Comparison of ENCODE assay signal across 8 cellular contexts in the genomic region with DNA sequence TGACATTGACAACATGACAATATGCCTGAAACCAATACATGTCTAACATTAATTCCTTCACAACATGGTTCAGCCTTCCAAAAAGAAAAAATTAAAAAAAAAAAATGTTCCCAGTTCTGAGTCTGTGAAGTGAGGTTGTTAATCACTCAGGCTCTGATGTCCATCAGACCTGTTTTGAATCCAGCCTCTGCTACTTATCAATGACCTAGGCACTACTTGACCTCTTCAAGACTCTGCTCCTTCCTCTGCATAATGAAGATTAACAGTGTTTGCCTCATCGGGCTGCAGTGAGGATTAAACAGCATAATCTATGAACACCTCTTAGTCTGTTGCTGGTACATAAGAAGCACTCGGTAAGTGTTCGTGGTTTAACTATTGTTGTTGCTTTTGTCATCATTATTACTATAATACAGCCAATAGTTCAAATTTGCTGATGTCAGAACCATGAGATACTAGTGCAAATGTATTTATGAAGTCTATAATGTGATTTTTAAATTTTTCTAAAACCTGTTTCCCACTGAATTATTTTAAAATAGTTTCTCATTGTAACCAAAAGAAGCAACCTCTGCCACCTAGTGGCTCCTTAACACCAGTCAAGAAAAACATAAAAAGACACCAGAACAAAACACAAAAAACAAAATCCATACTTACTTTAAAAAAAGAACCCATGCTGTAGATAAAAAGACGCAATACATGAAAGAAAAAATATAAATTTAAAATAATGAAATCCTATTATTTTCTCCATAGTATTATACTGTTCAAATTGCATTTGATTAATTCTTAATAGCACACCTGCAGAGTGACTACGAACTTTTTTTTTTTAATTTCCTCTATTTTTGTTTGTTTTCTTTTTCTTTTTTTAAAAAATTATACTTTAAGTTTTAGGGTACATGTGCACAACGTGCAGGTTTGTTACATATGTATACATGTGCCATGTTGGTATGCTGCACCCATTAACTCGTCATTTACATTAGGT. TPM values are rescaled to one million over a fixed set of nuclear protein-coding genes. Genes with fewer than 3 reads are reported as not detected.
A peak's percentile ranks its signal among the peaks of the same experiment; 100 is the strongest.
DNase-seq lines count a peak whose midpoint lies in the region; ATAC-seq and TF ChIP-seq lines count a peak whose summit lies in the region.

No MANE protein-coding gene starts in this region.

- H2AFZ ChIP-seq in parathyroid adenoma, result no peak overlapping the region

- H3K79me2 ChIP-seq in parathyroid adenoma, result no peaks in the 10 kb centered on the region

- no peak overlapping the region for H3K27ac ChIP-seq in parathyroid adenoma

- no peak overlapping the region for H3K4me3 ChIP-seq in parathyroid adenoma (ENCODE audit: low read depth, low read length)

- ATAC-seq in GM19397 (IDR thresholded peaks at IDR 0.05; ENCODE audit: unreplicated experiment) (no peak), GM18870 (IDR thresholded peaks at IDR 0.05; ENCODE audit: unreplicated experiment) (no peak)

- peak; percentile 23 for DNase-seq in NOMO-1 treated with DMSO at 0.1 percent for 48 hours (lab: John Stamatoyannopoulos, UW; ENCODE audit: unreplicated experiment)
- DNase-seq in NOMO-1 treated with dmso at 0.1 percent for 144 hours (lab: John Stamatoyannopoulos, UW; ENCODE audit: unreplicated experiment), result no peak
- DNase-seq in NCI-H345 treated with DMSO at 0.1 percent for 48 hours (lab: John Stamatoyannopoulos, UW; ENCODE audit: unreplicated experiment), result peak; percentile 19
- peak; percentile 18 to 54 for DNase-seq in dermis microvascular lymphatic vessel endothelial cell (ENCODE audit: low read depth in 2 of 2)
- no peak for DNase-seq in epidermal melanocyte (ENCODE audit: insufficient read length, low spot score)

- no peak overlapping the region for H3K9ac ChIP-seq in parathyroid adenoma

- H3K36me3 ChIP-seq in parathyroid adenoma (ENCODE audit: control insufficient read depth, insufficient read depth, low read length), result no peaks in the 10 kb centered on the region

- peak; percentile 61 for TF ChIP-seq CTCF in parathyroid adenoma (IDR thresholded peaks at IDR 0.05)

- H3K4me2 ChIP-seq in parathyroid adenoma (ENCODE audit: low read length), result no peak overlapping the region

- H3K9me3 ChIP-seq in parathyroid adenoma (ENCODE audit: control insufficient read depth, low read length), result no peaks in the 10 kb centered on the region

- no peaks in the 10 kb centered on the region for H3K4me1 ChIP-seq in parathyroid adenoma

- no peaks in the 10 kb centered on the region for H3K27me3 ChIP-seq in parathyroid adenoma (ENCODE audit: control insufficient read depth, insufficient read depth, low read length)

RNA-seq across cellular contexts. Expression of gene TMX1, which starts 20.3 kb away (rescaled TPM):
- 32.4 and 43.3 TPM in 2 replicates for total RNA-seq in dermis microvascular lymphatic vessel endothelial cell

Comparison
In these comparisons a context has a peak if more than half of its experiments do, and no peak if none do; other contexts are left out.
1. DNase-seq: peak in NOMO-1 treated with DMSO at 0.1 percent for 48 hours (single experiment), NCI-H345 treated with DMSO at 0.1 percent for 48 hours (single experiment) and dermis microvascular lymphatic vessel endothelial cell (2 of 2); none in NOMO-1 treated with dmso at 0.1 percent for 144 hours (single experiment) and epidermal melanocyte (single experiment).